In genomic region chr1:11680270-11681070, GRCh38 we compare ENCODE assay signal across 1 cellular context.
TF ChIP-seq lines count a peak whose summit lies in the region.

No MANE protein-coding gene starts in this region.

TF ChIP-seq in HepG2, 621 proteins besides CTCF, POLR2A, EP300 and RAD21 (continued from another document and continues in another):
- TF ChIP-seq ZNF609 (CRISPR knock-in tag; IDR thresholded peaks at IDR 0.05; ENCODE audit: borderline replicate concordance) (0 out of 2 replicates have a peak, but pooled peaks have one; percentile 25), ZNF879 (CRISPR knock-in tag; IDR thresholded peaks at IDR 0.05) (no peak), ZNF567 (CRISPR knock-in tag; IDR thresholded peaks at IDR 0.05; ENCODE audit: borderline replicate concordance) (no peak), IRF9 (CRISPR knock-in tag; IDR thresholded peaks at IDR 0.05; ENCODE audit: borderline replicate concordance) (no peak; the same call in 1 of the 2 replicates), PHF8 (CRISPR knock-in tag; IDR thresholded peaks at IDR 0.05) (peak; percentile 83), KLF6 (CRISPR knock-in tag; IDR thresholded peaks at IDR 0.05) (no peak), ZNF710 (CRISPR knock-in tag; IDR thresholded peaks at IDR 0.05; ENCODE audit: borderline replicate concordance) (no peak), SAFB2 (CRISPR knock-in tag; IDR thresholded peaks at IDR 0.05; ENCODE audit: borderline replicate concordance, low read depth) (0 out of 2 replicates have a peak, but pooled peaks have one; percentile 68), TFAP4 (IDR thresholded peaks at IDR 0.05; ENCODE audit: borderline replicate concordance, low read depth) (peak; percentile 5; the same call in 1 of the 2 replicates), SIN3A (IDR thresholded peaks at IDR 0.05; ENCODE audit: borderline replicate concordance, low read depth, low read length) (no peak), ZNF577 (CRISPR knock-in tag; IDR thresholded peaks at IDR 0.05; ENCODE audit: borderline replicate concordance, low read depth) (no peak), ATF5 (CRISPR knock-in tag; IDR thresholded peaks at IDR 0.05; ENCODE audit: low read depth) (no peak), ZNF281 (CRISPR knock-in tag; IDR thresholded peaks at IDR 0.05; ENCODE audit: borderline replicate concordance) (no peak), ZNF263 (CRISPR knock-in tag; IDR thresholded peaks at IDR 0.05) (no peak), CENPT (CRISPR knock-in tag; IDR thresholded peaks at IDR 0.05; ENCODE audit: low read depth) (no peak), STAT5B (CRISPR knock-in tag; IDR thresholded peaks at IDR 0.05) (no peak), HNRNPUL1 (IDR thresholded peaks at IDR 0.05; ENCODE audit: low read depth, low read length) (no peak), ZNF256 (CRISPR knock-in tag; conservative IDR thresholded peaks at IDR 0.05) (no peak), RFXAP (CRISPR knock-in tag; IDR thresholded peaks at IDR 0.05; ENCODE audit: borderline replicate concordance) (no peak), SNAPC4 (CRISPR knock-in tag; IDR thresholded peaks at IDR 0.05) (no peak), THYN1 (CRISPR knock-in tag; IDR thresholded peaks at IDR 0.05; ENCODE audit: borderline replicate concordance, low read depth) (no peak), ZNF317 (CRISPR knock-in tag; IDR thresholded peaks at IDR 0.05) (0 out of 2 replicates have a peak, but pooled peaks have one; percentile 27), ZNF280D (CRISPR knock-in tag; IDR thresholded peaks at IDR 0.05) (no peak)
